ENCODE assay signal across 20 cellular contexts in the genomic region with DNA sequence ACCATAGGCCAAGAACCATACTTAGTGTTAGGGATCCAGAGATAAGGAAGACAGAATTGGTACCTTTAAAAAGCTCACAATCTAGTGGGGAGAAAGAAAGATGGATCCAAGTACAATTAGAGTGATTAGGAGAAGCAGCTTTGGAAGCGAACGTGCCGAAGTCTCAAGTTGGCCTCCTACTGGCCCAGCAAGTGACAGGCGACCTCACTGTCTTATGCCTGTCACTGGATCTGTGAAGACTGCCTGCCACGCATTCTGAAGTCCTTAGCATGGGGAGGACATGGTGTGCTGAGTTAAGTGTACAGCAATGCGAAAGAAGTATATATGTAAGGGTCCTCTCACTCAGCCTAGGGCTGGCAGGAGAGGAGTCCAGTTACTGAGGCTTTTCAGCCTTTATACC.
DNase-seq lines count a peak whose midpoint lies in the region; ATAC-seq and TF ChIP-seq lines count a peak whose summit lies in the region.
"Had no signal": no experiment of that assay in that cellular context is flagged by ENCODE, and none has a peak within 500 bp of the region (broad histone marks: within the 10 kb centered on the region; RNA-seq: fewer than 3 reads in every experiment).

No MANE protein-coding gene starts in this region.

- no peak for DNase-seq in WTC11 (ENCODE audit: low spot score)
- no peak for DNase-seq in thyroid gland
- DNase-seq in activated T-helper 2 cell treated with anti-CD3 and anti-CD28 coated beads, Interferon-gamma antibody, Interleukin-2, Interleukin-4, amounts not matched to agents 10 μg/mL and 5 μg/mL and 100 μg/mL, durations not matched to agents 14 hours and 24 hours and 36 hours (ENCODE audit: low spot score): no peak
- DNase-seq: Caco-2; CD4-positive, alpha-beta T cell; DMS 273 treated with DMSO at 0.1 percent for 48 hours; GOT3; KBM-7; NCI-H1092; NCI-H1436; NCI-H187 treated with DMSO at 0.1 percent for 48 hours; NCI-H2107; NCI-H69; PC-9; RPMI8226; SHP77 had no signal

- H3K4me3 Mint-ChIP-seq in WTC11: peak overlapping the region; percentile 21; the same call in 1 of the 2 replicates
- no peak overlapping the region for H3K4me3 Mint-ChIP-seq in activated T-helper 2 cell treated with anti-CD3 and anti-CD28 coated beads, Interferon-gamma antibody, Interleukin-2, Interleukin-4, amounts not matched to agents 10 μg/mL and 5 μg/mL and 100 μg/mL, durations not matched to agents 14 hours and 24 hours and 36 hours (ENCODE audit: low read depth)
- H3K4me3 Mint-ChIP-seq: CD4-positive, alpha-beta T cell had no signal

- no peak for TF ChIP-seq POLR2A in thyroid gland (IDR thresholded peaks at IDR 0.05)

- peaks cover 89% of the 10 kb centered on the region for H3K4me1 Mint-ChIP-seq in WTC11
- no peaks in the 10 kb centered on the region for H3K4me1 Mint-ChIP-seq in activated T-helper 2 cell treated with anti-CD3 and anti-CD28 coated beads, Interferon-gamma antibody, Interleukin-2, Interleukin-4, amounts not matched to agents 10 μg/mL and 5 μg/mL and 100 μg/mL, durations not matched to agents 14 hours and 24 hours and 36 hours (ENCODE audit: low read depth)

- TF ChIP-seq CTCF in WTC11 (IDR thresholded peaks at IDR 0.05) (no peak), thyroid gland (IDR thresholded peaks at IDR 0.05) (no peak)

- H3K27ac ChIP-seq in HUES48 (ENCODE audit: low read depth, low read length) (peak overlapping the region; percentile 44), iPS-20b (ENCODE audit: low read length) (peak overlapping the region; percentile 67), thyroid gland (peak overlapping the region; percentile 43 to 64 (median 51))
- H3K27ac ChIP-seq: PC-9 had no signal

- intact Hi-C loops in thyroid gland (cut with DNase I): no loop called here
- intact Hi-C loops in activated T-helper 2 cell treated with anti-CD3 and anti-CD28 coated beads, Interferon-gamma antibody, Interleukin-2, Interleukin-4, amounts not matched to agents 10 μg/mL and 5 μg/mL and 100 μg/mL, durations not matched to agents 14 hours and 24 hours and 36 hours (cut with micrococcal nuclease): no loop called here

- H3K9ac ChIP-seq in HUES48 (ENCODE audit: low read depth, low read length) (no peak overlapping the region), iPS-20b (ENCODE audit: low read depth, low read length) (peak overlapping the region; percentile 10; the same call in 1 of the 2 replicates)

- H3K27me3 ChIP-seq in HUES48 (ENCODE audit: control insufficient read depth, insufficient read depth, low read length) (no peaks in the 10 kb centered on the region), iPS-20b (ENCODE audit: insufficient read depth, low read length) (no peaks in the 10 kb centered on the region), thyroid gland (no peaks in the 10 kb centered on the region)

- peaks cover 14% of the 10 kb centered on the region for H3K9me3 Mint-ChIP-seq in WTC11
- H3K9me3 Mint-ChIP-seq in activated T-helper 2 cell treated with anti-CD3 and anti-CD28 coated beads, Interferon-gamma antibody, Interleukin-2, Interleukin-4, amounts not matched to agents 10 μg/mL and 5 μg/mL and 100 μg/mL, durations not matched to agents 14 hours and 24 hours and 36 hours: peaks cover 63% of the 10 kb centered on the region

- no peaks in the 10 kb centered on the region for H3K27me3 Mint-ChIP-seq in WTC11 (ENCODE audit: low read depth)
- no peaks in the 10 kb centered on the region for H3K27me3 Mint-ChIP-seq in activated T-helper 2 cell treated with anti-CD3 and anti-CD28 coated beads, Interferon-gamma antibody, Interleukin-2, Interleukin-4, amounts not matched to agents 10 μg/mL and 5 μg/mL and 100 μg/mL, durations not matched to agents 14 hours and 24 hours and 36 hours (ENCODE audit: low read depth)
- H3K27me3 Mint-ChIP-seq: CD4-positive, alpha-beta T cell had no signal

- ATAC-seq in WTC11: no peak; the same call in 1 of the 2 replicates
- no peak for ATAC-seq in GM18498 (IDR thresholded peaks at IDR 0.05; ENCODE audit: unreplicated experiment)
- ATAC-seq in GM21515 (IDR thresholded peaks at IDR 0.05; ENCODE audit: unreplicated experiment): no peak

- H3K36me3 ChIP-seq in HUES48 (ENCODE audit: control insufficient read depth, insufficient read depth, low read length) (no peaks in the 10 kb centered on the region), iPS-20b (ENCODE audit: insufficient read depth, low read depth, low read length) (no peaks in the 10 kb centered on the region), thyroid gland (no peaks in the 10 kb centered on the region)

- 69 to 88% methylated on average over 6 of the region's 6 CpGs for WGBS in thyroid gland, 2 donors

- peak overlapping the region; percentile 97 for H3K27ac Mint-ChIP-seq in WTC11
- no peak overlapping the region for H3K27ac Mint-ChIP-seq in activated T-helper 2 cell treated with anti-CD3 and anti-CD28 coated beads, Interferon-gamma antibody, Interleukin-2, Interleukin-4, amounts not matched to agents 10 μg/mL and 5 μg/mL and 100 μg/mL, durations not matched to agents 14 hours and 24 hours and 36 hours
- H3K27ac Mint-ChIP-seq: CD4-positive, alpha-beta T cell had no signal

- H3K9me3 ChIP-seq in HUES48 (ENCODE audit: control insufficient read depth, insufficient read depth, low read length) (no peaks in the 10 kb centered on the region), iPS-20b (ENCODE audit: insufficient read depth, low read depth, low read length) (peaks cover 4% of the 10 kb centered on the region; the same call in 1 of the 2 replicates), thyroid gland (no peaks in the 10 kb centered on the region)

- H3K4me1 ChIP-seq in HUES48 (ENCODE audit: control insufficient read depth, insufficient read depth, low read length) (peaks cover 41% of the 10 kb centered on the region), iPS-20b (ENCODE audit: insufficient read depth, low read length) (peaks cover 35% of the 10 kb centered on the region), thyroid gland (peaks cover 12 to 17% of the 10 kb centered on the region in 2 donors)
- H3K4me1 ChIP-seq: Caco-2 had no signal

- H3K4me3 ChIP-seq in HUES48 (ENCODE audit: low read depth, low read length): no peak overlapping the region
- no peak overlapping the region for H3K4me3 ChIP-seq in iPS-20b (ENCODE audit: low read length)
- no peak overlapping the region for H3K4me3 ChIP-seq in thyroid gland (replicated peaks in 1 of 3)
- H3K4me3 ChIP-seq: PC-9 had no signal

- POLR2A ChIA-PET in WTC11 (lab: Charles Lee): no interaction called here

- H3K36me3 Mint-ChIP-seq in WTC11: peaks cover 15% of the 10 kb centered on the region
- H3K36me3 Mint-ChIP-seq in activated T-helper 2 cell treated with anti-CD3 and anti-CD28 coated beads, Interferon-gamma antibody, Interleukin-2, Interleukin-4, amounts not matched to agents 10 μg/mL and 5 μg/mL and 100 μg/mL, durations not matched to agents 14 hours and 24 hours and 36 hours (ENCODE audit: low read depth): no peaks in the 10 kb centered on the region

- CTCF ChIA-PET in WTC11 (lab: Charles Lee): interaction anchor here (0.8 to 1.7 kb wide), 3 partner anchors 8 to 128 kb away, joined by 3 to 5 read pairs (median 4); no protein-coding TSS in a partner anchor

TF ChIP-seq in WTC11, 78 proteins besides CTCF, POLR2A, EP300 and RAD21 (continues in another document):
- TF ChIP-seq ZNF671 (CRISPR knock-in tag; IDR thresholded peaks at IDR 0.05): no peak
- no peak for TF ChIP-seq GRHL2 (CRISPR knock-in tag; IDR thresholded peaks at IDR 0.05; ENCODE audit: insufficient replicate concordance, severe bottlenecking)
- TF ChIP-seq ZNF317 (CRISPR knock-in tag; IDR thresholded peaks at IDR 0.05; ENCODE audit: borderline replicate concordance, low read depth): no peak
- TF ChIP-seq, protein P1, sequence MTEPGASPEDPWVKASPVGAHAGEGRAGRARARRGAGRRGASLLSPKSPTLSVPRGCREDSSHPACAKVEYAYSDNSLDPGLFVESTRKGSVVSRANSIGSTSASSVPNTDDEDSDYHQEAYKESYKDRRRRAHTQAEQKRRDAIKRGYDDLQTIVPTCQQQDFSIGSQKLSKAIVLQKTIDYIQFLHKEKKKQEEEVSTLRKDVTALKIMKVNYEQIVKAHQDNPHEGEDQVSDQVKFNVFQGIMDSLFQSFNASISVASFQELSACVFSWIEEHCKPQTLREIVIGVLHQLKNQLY (CRISPR knock-in tag; IDR thresholded peaks at IDR 0.05): no peak
- no peak for TF ChIP-seq ZNF121 (CRISPR knock-in tag; IDR thresholded peaks at IDR 0.05)
- TF ChIP-seq CREM (CRISPR knock-in tag; IDR thresholded peaks at IDR 0.05): no peak
- no peak for TF ChIP-seq RORB (CRISPR knock-in tag; IDR thresholded peaks at IDR 0.05)
- TF ChIP-seq SMAD4 (CRISPR knock-in tag; IDR thresholded peaks at IDR 0.05): no peak
- no peak for TF ChIP-seq ZNF396 (CRISPR knock-in tag; IDR thresholded peaks at IDR 0.05; ENCODE audit: borderline replicate concordance)
- TF ChIP-seq, protein P2, sequence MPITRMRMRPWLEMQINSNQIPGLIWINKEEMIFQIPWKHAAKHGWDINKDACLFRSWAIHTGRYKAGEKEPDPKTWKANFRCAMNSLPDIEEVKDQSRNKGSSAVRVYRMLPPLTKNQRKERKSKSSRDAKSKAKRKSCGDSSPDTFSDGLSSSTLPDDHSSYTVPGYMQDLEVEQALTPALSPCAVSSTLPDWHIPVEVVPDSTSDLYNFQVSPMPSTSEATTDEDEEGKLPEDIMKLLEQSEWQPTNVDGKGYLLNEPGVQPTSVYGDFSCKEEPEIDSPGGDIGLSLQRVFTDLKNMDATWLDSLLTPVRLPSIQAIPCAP (CRISPR knock-in tag; IDR thresholded peaks at IDR 0.05): no peak
- TF ChIP-seq ZNF263 (CRISPR knock-in tag; IDR thresholded peaks at IDR 0.05; ENCODE audit: low read depth): no peak
- TF ChIP-seq ELF4 (CRISPR knock-in tag; IDR thresholded peaks at IDR 0.05; ENCODE audit: low read depth): no peak
- TF ChIP-seq NR2C2 (CRISPR knock-in tag; IDR thresholded peaks at IDR 0.05): no peak
